11 cellular contexts compared by ENCODE assay signal in the genomic region with DNA sequence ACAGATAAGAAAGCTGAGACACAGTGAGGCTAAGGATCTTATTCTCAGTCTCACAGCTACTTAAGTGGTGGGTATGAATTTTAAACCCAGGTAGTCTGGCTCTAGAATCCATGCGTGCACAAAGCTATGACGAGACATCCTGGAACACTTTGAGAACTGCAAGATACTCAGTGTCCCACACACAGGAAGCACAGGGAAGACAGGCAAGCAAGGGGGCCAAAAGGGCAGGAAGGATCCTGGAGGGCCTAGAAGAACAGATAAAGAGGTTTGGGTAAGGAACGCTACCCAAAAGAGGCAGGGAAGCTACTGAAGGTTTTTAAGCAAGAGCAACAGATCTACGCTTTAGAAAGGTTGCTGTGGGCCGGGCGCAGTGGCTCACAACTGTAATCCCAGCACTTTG.
"Had no signal": no experiment of that assay in that cellular context is flagged by ENCODE, and none has a peak within 500 bp of the region (broad histone marks: within the 10 kb centered on the region; RNA-seq: fewer than 3 reads in every experiment).

No MANE protein-coding gene starts in this region.

- FAIRE-seq: H1, H54 had no signal

- H3K4me3 ChIP-seq: GM23248, GM23338, HAP-1 had no signal

- H2AFZ ChIP-seq: GM23248, GM23338 had no signal

- H3K9ac ChIP-seq: GM23248 had no signal

- H3K27ac ChIP-seq: GM23248 had no signal

- H3K27ac Mint-ChIP-seq: GM23338, H9, HFFc6 had no signal

- H3K9me3 ChIP-seq: HAP-1 had no signal

- DNase-seq: GM23248, GOT3, H7, H9, HCEC 1CT, HFFc6 had no signal

- H3K4me1 ChIP-seq: HAP-1 had no signal

- H3K9me3 Mint-ChIP-seq: GM23338, H9, HFFc6 had no signal

- ATAC-seq: GM23338, HCT116 had no signal

- H3K4me3 Mint-ChIP-seq: GM23338, H9, HFFc6 had no signal

- H3K36me3 ChIP-seq: HAP-1 had no signal

- H3K4me2 ChIP-seq: GM23338 had no signal
